Comparison of ENCODE assay signal across 33 cellular contexts in the genomic region with DNA sequence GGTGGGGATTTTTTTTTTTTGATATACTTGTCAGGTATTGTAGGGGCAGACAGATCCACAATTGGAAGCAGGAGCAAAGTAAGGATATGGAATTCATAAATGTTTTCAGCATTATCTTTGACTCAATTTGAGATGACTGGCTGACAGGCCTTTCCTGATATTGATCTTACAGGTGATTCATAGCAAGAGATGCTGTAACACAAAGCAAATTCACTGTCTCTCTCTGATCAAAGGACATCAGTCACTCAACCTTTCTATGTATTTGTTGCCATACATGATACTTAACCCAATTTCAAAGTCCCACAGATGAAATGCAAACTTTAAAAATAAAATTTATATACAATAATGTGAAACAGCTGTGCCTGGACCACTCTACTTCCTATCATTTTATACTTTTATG.
"Had no signal": no experiment of that assay in that cellular context is flagged by ENCODE, and none has a peak within 500 bp of the region (broad histone marks: within the 10 kb centered on the region; RNA-seq: fewer than 3 reads in every experiment).

No MANE protein-coding gene starts in this region.

- H3K9me3 Mint-ChIP-seq: activated naive CD8-positive, alpha-beta T cell treated with anti-CD3 and anti-CD28 coated beads, Interleukin-2, amount 10 ng/mL, durations not matched to agents 7 days and 5 days; activated T-cell treated with anti-CD3 and anti-CD28 coated beads, Interleukin-2, amount 50 U/mL, for 24 hours had no signal

- H3K27me3 Mint-ChIP-seq: activated naive CD4-positive, alpha-beta T cell treated with anti-CD3 and anti-CD28 coated beads, Interleukin-2, amount 10 ng/mL, durations not matched to agents 7 days and 5 days; activated naive CD4-positive, alpha-beta T cell treated with anti-CD3 and anti-CD28 coated beads, Interleukin-2, amount 50 U/mL, for 24 hours; activated naive CD8-positive, alpha-beta T cell; activated naive CD8-positive, alpha-beta T cell treated with anti-CD3 and anti-CD28 coated beads for 36 hours; activated naive CD8-positive, alpha-beta T cell treated with anti-CD3 and anti-CD28 coated beads, Interleukin-2, amount 10 ng/mL, durations not matched to agents 7 days and 5 days; activated naive CD8-positive, alpha-beta T cell treated with anti-CD3 and anti-CD28 coated beads, Interleukin-2, amount 50 U/mL, for 24 hours; activated T-cell treated with anti-CD3 and anti-CD28 coated beads, Interleukin-2, amount 50 U/mL, for 24 hours had no signal

- ATAC-seq: activated naive CD8-positive, alpha-beta T cell treated with anti-CD3 and anti-CD28 coated beads, Interleukin-2, amount 50 U/mL, for 24 hours; activated T-cell treated with anti-CD3 and anti-CD28 coated beads, Interleukin-2, amount 50 U/mL, for 4 hours; body of pancreas had no signal

- H3K27ac Mint-ChIP-seq: activated naive CD4-positive, alpha-beta T cell treated with anti-CD3 and anti-CD28 coated beads for 36 hours; activated naive CD4-positive, alpha-beta T cell treated with anti-CD3 and anti-CD28 coated beads, Interleukin-2, amount 10 ng/mL, durations not matched to agents 7 days and 5 days; activated naive CD4-positive, alpha-beta T cell treated with anti-CD3 and anti-CD28 coated beads, Interleukin-2, amount 50 U/mL, for 24 hours; activated naive CD8-positive, alpha-beta T cell; activated naive CD8-positive, alpha-beta T cell treated with anti-CD3 and anti-CD28 coated beads for 36 hours; activated naive CD8-positive, alpha-beta T cell treated with anti-CD3 and anti-CD28 coated beads, Interleukin-2, amount 10 ng/mL, durations not matched to agents 7 days and 5 days; activated naive CD8-positive, alpha-beta T cell treated with anti-CD3 and anti-CD28 coated beads, Interleukin-2, amount 50 U/mL, for 24 hours; activated T-cell treated with anti-CD3 and anti-CD28 coated beads, Interleukin-2, amount 50 U/mL, for 24 hours; activated T-cell treated with anti-CD3 and anti-CD28 coated beads, Interleukin-2, amount 50 U/mL, for 72 hours; activated T-helper 1 cell treated with anti-CD3 and anti-CD28 coated beads, Interleukin-12 subunit alpha, Interleukin-12 subunit beta, Interleukin-2, Interleukin-4 antibody, amounts not matched to agents 30 ng/mL and 10 ng/mL and 1 ng/mL, durations not matched to agents 14 hours and 24 hours and 36 hours; activated T-helper 2 cell treated with anti-CD3 and anti-CD28 coated beads, Interferon-gamma antibody, Interleukin-2, Interleukin-4, amounts not matched to agents 10 μg/mL and 5 μg/mL and 100 μg/mL, durations not matched to agents 14 hours and 24 hours and 36 hours; brain had no signal

- H3K36me3 Mint-ChIP-seq: activated naive CD4-positive, alpha-beta T cell treated with anti-CD3 and anti-CD28 coated beads, Interleukin-2, amount 10 ng/mL, durations not matched to agents 7 days and 5 days; activated naive CD4-positive, alpha-beta T cell treated with anti-CD3 and anti-CD28 coated beads, Interleukin-2, amount 50 U/mL, for 24 hours; activated naive CD8-positive, alpha-beta T cell; activated naive CD8-positive, alpha-beta T cell treated with anti-CD3 and anti-CD28 coated beads for 36 hours; activated naive CD8-positive, alpha-beta T cell treated with anti-CD3 and anti-CD28 coated beads, Interleukin-2, amount 10 ng/mL, durations not matched to agents 7 days and 5 days; brain had no signal

- H3K4me3 Mint-ChIP-seq: activated naive CD4-positive, alpha-beta T cell treated with anti-CD3 and anti-CD28 coated beads for 36 hours; activated naive CD4-positive, alpha-beta T cell treated with anti-CD3 and anti-CD28 coated beads, Interleukin-2, amount 10 ng/mL, durations not matched to agents 7 days and 5 days; activated naive CD4-positive, alpha-beta T cell treated with anti-CD3 and anti-CD28 coated beads, Interleukin-2, amount 50 U/mL, for 24 hours; activated naive CD8-positive, alpha-beta T cell; activated naive CD8-positive, alpha-beta T cell treated with anti-CD3 and anti-CD28 coated beads for 36 hours; activated naive CD8-positive, alpha-beta T cell treated with anti-CD3 and anti-CD28 coated beads, Interleukin-2, amount 10 ng/mL, durations not matched to agents 7 days and 5 days; activated naive CD8-positive, alpha-beta T cell treated with anti-CD3 and anti-CD28 coated beads, Interleukin-2, amount 50 U/mL, for 24 hours; activated T-cell treated with anti-CD3 and anti-CD28 coated beads, Interleukin-2, amount 50 U/mL, for 24 hours; activated T-cell treated with anti-CD3 and anti-CD28 coated beads, Interleukin-2, amount 50 U/mL, for 4 hours; activated T-cell treated with anti-CD3 and anti-CD28 coated beads, Interleukin-2, amount 50 U/mL, for 72 hours; activated T-helper 1 cell treated with anti-CD3 and anti-CD28 coated beads, Interleukin-12 subunit alpha, Interleukin-12 subunit beta, Interleukin-2, Interleukin-4 antibody, amounts not matched to agents 30 ng/mL and 10 ng/mL and 1 ng/mL, durations not matched to agents 14 hours and 24 hours and 36 hours; brain; central memory CD8-positive, alpha-beta T cell had no signal

- H3K4me1 Mint-ChIP-seq: activated naive CD4-positive, alpha-beta T cell treated with anti-CD3 and anti-CD28 coated beads, Interleukin-2, amount 10 ng/mL, durations not matched to agents 7 days and 5 days; activated naive CD4-positive, alpha-beta T cell treated with anti-CD3 and anti-CD28 coated beads, Interleukin-2, amount 50 U/mL, for 24 hours; activated naive CD8-positive, alpha-beta T cell treated with anti-CD3 and anti-CD28 coated beads for 36 hours; activated naive CD8-positive, alpha-beta T cell treated with anti-CD3 and anti-CD28 coated beads, Interleukin-2, amount 10 ng/mL, durations not matched to agents 7 days and 5 days; activated naive CD8-positive, alpha-beta T cell treated with anti-CD3 and anti-CD28 coated beads, Interleukin-2, amount 50 U/mL, for 24 hours; brain; central memory CD8-positive, alpha-beta T cell had no signal

- DNase-seq: activated effector memory CD4-positive, alpha-beta T cell treated with anti-CD3 and anti-CD28 coated beads, Interleukin-2, amount 50 U/mL, for 16 hours; activated effector memory CD4-positive, alpha-beta T cell treated with Interleukin-2 at 50 U/mL for 16 hours; activated gamma-delta T cell; activated gamma-delta T cell treated with Interleukin-2 at 50 U/mL for 16 hours; activated naive CD4-positive, alpha-beta T cell treated with anti-CD3 and anti-CD28 coated beads for 36 hours; activated naive CD4-positive, alpha-beta T cell treated with anti-CD3 and anti-CD28 coated beads, Interleukin-2, amount 10 ng/mL, durations not matched to agents 7 days and 5 days; activated naive CD4-positive, alpha-beta T cell treated with anti-CD3 and anti-CD28 coated beads, Interleukin-2, amount 50 U/mL, for 16 hours; activated naive CD4-positive, alpha-beta T cell treated with Interleukin-2 at 50 U/mL for 16 hours; activated naive CD8-positive, alpha-beta T cell treated with anti-CD3 and anti-CD28 coated beads for 36 hours; activated naive CD8-positive, alpha-beta T cell treated with anti-CD3 and anti-CD28 coated beads, Interleukin-2, amount 10 ng/mL, durations not matched to agents 7 days and 5 days; activated naive CD8-positive, alpha-beta T cell treated with anti-CD3 and anti-CD28 coated beads, Interleukin-2, amount 50 U/mL, for 24 hours; activated T-cell treated with anti-CD3 and anti-CD28 coated beads for 4 hours; activated T-cell treated with anti-CD3 and anti-CD28 coated beads, Interleukin-2, amount 50 U/mL, for 1 hour; activated T-cell treated with anti-CD3 and anti-CD28 coated beads, Interleukin-2, amount 50 U/mL, for 24 hours; activated T-cell treated with anti-CD3 and anti-CD28 coated beads, Interleukin-2, amount 50 U/mL, for 4 hours; activated T-cell treated with anti-CD3 and anti-CD28 coated beads, Interleukin-2, amount 50 U/mL, for 48 hours; activated T-cell treated with anti-CD3 and anti-CD28 coated beads, Interleukin-2, amount 50 U/mL, for 72 hours; adrenal gland; amniotic stem cell; amygdala; anterior cingulate cortex; aorta; body of pancreas; brain microvascular endothelial cell; caudate nucleus; central memory CD4-positive, alpha-beta T cell; cerebellar nuclear complex had no signal
